Comparison of ENCODE assay signal across 15 cellular contexts in genomic region chr2:223954401-223954800, GRCh38. TPM values are rescaled to one million over a fixed set of nuclear protein-coding genes. Genes with fewer than 3 reads are reported as not detected.
DNase-seq lines count a peak whose midpoint lies in the region; ATAC-seq and TF ChIP-seq lines count a peak whose summit lies in the region.
"Had no signal": no experiment of that assay in that cellular context is flagged by ENCODE, and none has a peak within 500 bp of the region (broad histone marks: within the 10 kb centered on the region; RNA-seq: fewer than 3 reads in every experiment).

No MANE protein-coding gene starts in this region.

- H3K9me1 ChIP-seq in IMR-90 (ENCODE audit: insufficient read depth, low read length): peaks cover 3% of the 10 kb centered on the region; the same call in 1 of the 2 replicates

- in situ Hi-C loops in IMR-90 (cut with MboI; ENCODE audit: low sequenced_read_pairs): no loop called here

- H3K9me2 ChIP-seq in hepatocyte (replicated peaks; ENCODE audit: insufficient read depth): no peaks in the 10 kb centered on the region

- CTCF ChIA-PET in IMR-90 (lab: Yijun Ruan, JAX): interaction anchor here (0.7 to 1.1 kb wide), 2 partner anchors 13 to 107 kb away, joined by 3 to 4 read pairs; no protein-coding TSS in a partner anchor

- no peak overlapping the region for H2AK9ac ChIP-seq in IMR-90 (replicated peaks; ENCODE audit: low read depth, low read length, poor library complexity)

- H2BK5ac ChIP-seq in IMR-90 (ENCODE audit: low read depth, low read length, poor library complexity, severe bottlenecking): peak overlapping the region; percentile 33

- no TSS peak for BruUV-seq in IMR-90 (replicated peaks; lab: Mats Ljungman, UMichigan)

- peak overlapping the region; percentile 21; the same call in 1 of the 2 replicates for H2BK20ac ChIP-seq in IMR-90 (ENCODE audit: low read depth, low read length)

- WGBS in IMR-90 (ENCODE audit: extremely low coverage in 2 of 2, insufficient read length in 1 of 2), 2 experiments: no CpG with 5 or more reads among the region's 3 CpGs
- WGBS in hepatocyte (ENCODE audit: low lambda C conversion rate, missing lambda C conversion rate): 91% methylated on average over 3 of the region's 3 CpGs

- dilution Hi-C loops in IMR-90 (cut with HindIII; ENCODE audit: low sequenced_read_pairs, unreplicated experiment): no loop called here

- no peak for TF ChIP-seq POLR2A in IMR-90 (IDR thresholded peaks at IDR 0.05; ENCODE audit: low read depth, low read length)

- no peaks in the 10 kb centered on the region for H3K27me3 ChIP-seq in IMR-90 (ENCODE audit: control insufficient read depth, insufficient read depth, low read length)
- no peaks in the 10 kb centered on the region for H3K27me3 ChIP-seq in hepatocyte
- H3K27me3 ChIP-seq: ovary had no signal

- intact Hi-C loops in IMR-90 (cut with micrococcal nuclease): no loop called here

- peak overlapping the region; percentile 49; the same call in 1 of the 2 replicates for H3K14ac ChIP-seq in IMR-90 (replicated peaks; ENCODE audit: low read depth, low read length)

- H3K9ac ChIP-seq in IMR-90 (ENCODE audit: low read depth, low read length): no peak overlapping the region

- H3K79me2 ChIP-seq in hepatocyte: peaks cover 21% of the 10 kb centered on the region

- H3K4me1 ChIP-seq in IMR-90 (ENCODE audit: control insufficient read depth, insufficient read depth, low read length): peaks cover 2% of the 10 kb centered on the region; the same call in 1 of the 2 replicates
- peaks cover 1% of the 10 kb centered on the region for H3K4me1 ChIP-seq in hepatocyte (ENCODE audit: insufficient read depth)

- TF ChIP-seq RAD21 in IMR-90 (IDR thresholded peaks at IDR 0.05; ENCODE audit: low read length): no peak; the same call in 1 of the 2 replicates

- DNase-seq in AG09309 (ENCODE audit: low read depth) (peak; percentile 75), IMR-90 (peak; percentile 94), astrocyte of the hippocampus (ENCODE audit: low read depth, low spot score) (peak; percentile 53), hepatocyte (ENCODE audit: low spot score) (peak; percentile 53), COLO829 (ENCODE audit: low spot score) (no peak), DMS79 (lab: John Stamatoyannopoulos, UW) (no peak)
- DNase-seq: activated CD4-positive, CD25-positive, alpha-beta regulatory T cell; H9; KG1; left ventricle myocardium superior; ovary had no signal

- TF ChIP-seq CTCF in AG09309 (IDR thresholded peaks at IDR 0.05; ENCODE audit: control insufficient read depth, insufficient read depth, low read depth, low read length, missing control alignments) (no peak), IMR-90 (conservative IDR thresholded peaks at IDR 0.05; ENCODE audit: low read depth, low read length) (no peak), hepatocyte (IDR thresholded peaks at IDR 0.05; ENCODE audit: poor library complexity) (no peak)

- no peak overlapping the region for H3K23ac ChIP-seq in IMR-90 (ENCODE audit: low read depth, low read length)

- peaks cover 2 to 12% of the 10 kb centered on the region in 2 experiments; a peak in 2 of 4 replicates for H3K79me1 ChIP-seq in IMR-90 (ENCODE audit: low read depth in 1 of 2, low read length in 2 of 2)

- no peaks in the 10 kb centered on the region for H4K20me1 ChIP-seq in IMR-90 (ENCODE audit: insufficient read depth, low read length)
- no peaks in the 10 kb centered on the region for H4K20me1 ChIP-seq in hepatocyte (ENCODE audit: insufficient read depth, poor library complexity, severe bottlenecking)

- peak overlapping the region; percentile 71 for H2AFZ ChIP-seq in IMR-90 (replicated peaks; ENCODE audit: low read length, poor library complexity)
- no peak overlapping the region for H2AFZ ChIP-seq in hepatocyte

- H2AK5ac ChIP-seq in IMR-90 (ENCODE audit: low read depth, low read length): 0 out of 2 replicates have a peak overlapping the region, but pooled peaks have one; percentile 17

- POLR2A ChIA-PET in IMR-90 (lab: Charles Lee; ENCODE audit: unreplicated experiment): no interaction called here

- no peak overlapping the region for H3K18ac ChIP-seq in IMR-90 (ENCODE audit: low read depth, low read length)

- peak overlapping the region in 1 of 2 experiments; percentile 56; a peak in 1 of 4 replicates for H4K8ac ChIP-seq in IMR-90 (ENCODE audit: low read depth in 2 of 2, low read length in 2 of 2)

- H4K91ac ChIP-seq in IMR-90 (ENCODE audit: insufficient read depth, low read depth, low read length): no peak overlapping the region

- H4K5ac ChIP-seq in IMR-90 (ENCODE audit: low read depth, low read length): no peak overlapping the region

- H3K4me2 ChIP-seq in IMR-90 (ENCODE audit: low read depth, low read length) (no peak overlapping the region), hepatocyte (no peak overlapping the region)

- H2BK120ac ChIP-seq in IMR-90 (ENCODE audit: low read depth, low read length): no peak overlapping the region

- H3K27ac ChIP-seq in IMR-90 (ENCODE audit: insufficient read depth, low read length): no peak overlapping the region
- no peak overlapping the region for H3K27ac ChIP-seq in hepatocyte
- H3K27ac ChIP-seq: ovary had no signal

- H2BK15ac ChIP-seq in IMR-90 (ENCODE audit: low read depth, low read length): no peak overlapping the region

- H3K9me3 ChIP-seq in IMR-90 (ENCODE audit: control insufficient read depth, insufficient read depth, low read length) (no peaks in the 10 kb centered on the region), hepatocyte (ENCODE audit: low read depth) (no peaks in the 10 kb centered on the region)
- H3K9me3 ChIP-seq: ovary had no signal

- H3K36me3 ChIP-seq in IMR-90 (ENCODE audit: control insufficient read depth, insufficient read depth, low read length) (no peaks in the 10 kb centered on the region), hepatocyte (replicated peaks; ENCODE audit: insufficient read depth, low read depth) (no peaks in the 10 kb centered on the region)
- H3K36me3 ChIP-seq: ovary had no signal

- no peak overlapping the region; the same call in 1 of the 2 replicates for H3K56ac ChIP-seq in IMR-90 (ENCODE audit: extremely low read depth, insufficient read depth, low read length)

- H3K4me3 ChIP-seq in AG09309 (ENCODE audit: control insufficient read depth, low read depth, low read length): no peak overlapping the region
- H3K4me3 ChIP-seq in IMR-90 (ENCODE audit: insufficient read depth, low read depth, low read length): no peak overlapping the region
- no peak overlapping the region for H3K4me3 ChIP-seq in hepatocyte
- H3K4me3 ChIP-seq: GM12878, ovary had no signal

- ATAC-seq in IMR-90 (ENCODE audit: low read depth) (peak; percentile 40), GM21717 (IDR thresholded peaks at IDR 0.05; ENCODE audit: unreplicated experiment) (no peak), GM19463 (IDR thresholded peaks at IDR 0.05; ENCODE audit: unreplicated experiment) (no peak)
- ATAC-seq: GM12878; left ventricle myocardium superior; stimulated activated effector memory CD8-positive, alpha-beta T cell treated with anti-CD3 and anti-CD28 coated beads, Interleukin-12 subunit alpha, Interleukin-12 subunit beta, amount 100 ng/mL, for 72 hours had no signal

- no peak overlapping the region for H3K4ac ChIP-seq in IMR-90 (ENCODE audit: low read depth, low read length)

TF ChIP-seq in IMR-90, 13 proteins besides CTCF, POLR2A, EP300 and RAD21:
- TF ChIP-seq FOS (IDR thresholded peaks at IDR 0.05; ENCODE audit: low read depth, low read length): peak; percentile 49; the same call in 1 of the 2 replicates
- no peak for TF ChIP-seq RFX5 (IDR thresholded peaks at IDR 0.05; ENCODE audit: low read depth, low read length)
- no peak for TF ChIP-seq SMC3 (IDR thresholded peaks at IDR 0.05; ENCODE audit: low read depth, low read length)
- no peak for TF ChIP-seq MAFK (IDR thresholded peaks at IDR 0.05; ENCODE audit: low read depth, low read length)
- peak; percentile 82 for TF ChIP-seq CEBPB (IDR thresholded peaks at IDR 0.05; ENCODE audit: low read depth, low read length)

RNA-seq across cellular contexts. Expression of gene MRPL44, which starts 2.9 kb away (rescaled TPM):
- 20.1 and 30.3 TPM in 2 replicates for total RNA-seq in IMR-90 (2012; rRNA removed)
- polyA plus RNA-seq in IMR-90 (2012; rRNA removed): 13.9 and 18.6 TPM in 2 replicates
- 6.0 and 8.4 TPM in 2 replicates for polyA plus RNA-seq in IMR-90 (2012; cell fraction: cytosol; rRNA removed)
- polyA plus RNA-seq in IMR-90 (2012; cell fraction: nucleus; rRNA removed; ENCODE audit: low replicate concordance): 2.0 and 6.5 TPM in 2 replicates
- 46.5 and 49.5 TPM in 2 replicates for total RNA-seq in hepatocyte
- polyA plus RNA-seq in hepatocyte: 24.7 and 29.0 TPM in 2 replicates

RNA-seq across cellular contexts. Expression of gene WDFY1, which starts 9.3 kb away (rescaled TPM):
- 93.6 and 115 TPM in 2 replicates for total RNA-seq in IMR-90 (2012; rRNA removed)
- polyA plus RNA-seq in IMR-90 (2012; rRNA removed): 29.5 and 35.6 TPM in 2 replicates
- polyA plus RNA-seq in IMR-90 (2012; cell fraction: cytosol; rRNA removed): 11.5 and 21.4 TPM in 2 replicates
- 77.1 and 110 TPM in 2 replicates for polyA plus RNA-seq in IMR-90 (2012; cell fraction: nucleus; rRNA removed; ENCODE audit: low replicate concordance)
- total RNA-seq in hepatocyte: 66.6 and 68.3 TPM in 2 replicates
- 40.4 and 45.6 TPM in 2 replicates for polyA plus RNA-seq in hepatocyte

Comparison
In these comparisons a context has a peak if more than half of its experiments do, and no peak if none do; other contexts are left out.
1. DNase-seq: peak in AG09309 (single experiment), IMR-90 (single experiment), astrocyte of the hippocampus (single experiment) and hepatocyte (single experiment); none in COLO829 (single experiment) and DMS79 (single experiment).